Comparison of ENCODE assay signal across 36 cellular contexts in genomic region chr7:30733691-30734090, GRCh38. TPM values are rescaled to one million over a fixed set of nuclear protein-coding genes. Genes with fewer than 3 reads are reported as not detected.
"Had no signal": no experiment of that assay in that cellular context is flagged by ENCODE, and none has a peak within 500 bp of the region (broad histone marks: within the 10 kb centered on the region; RNA-seq: fewer than 3 reads in every experiment).

No MANE protein-coding gene starts in this region.

- H3K27ac ChIP-seq: brain microvascular endothelial cell, coronary artery, epithelial cell of prostate, esophagus squamous epithelium, gastroesophageal sphincter, WERI-Rb-1 had no signal

- H3K4me3 Mint-ChIP-seq: activated B cell treated with CpG ODN at 0.5 μM for 24 hours; activated CD8-positive, alpha-beta T cell treated with anti-CD3 and anti-CD28 coated beads for 36 hours; activated naive CD4-positive, alpha-beta T cell treated with anti-CD3 and anti-CD28 coated beads, Interleukin-2, amount 10 ng/mL, durations not matched to agents 7 days and 5 days; activated naive CD8-positive, alpha-beta T cell treated with anti-CD3 and anti-CD28 coated beads, Interleukin-2, amount 10 ng/mL, durations not matched to agents 7 days and 5 days; activated T-cell treated with anti-CD3 and anti-CD28 coated beads, Interleukin-2, amount 50 U/mL, for 72 hours; central memory CD8-positive, alpha-beta T cell; effector memory CD8-positive, alpha-beta T cell; T-cell; T-helper 1 cell treated with Interleukin-12 subunit alpha and Interleukin-12 subunit beta and Interleukin-4 antibody, amounts not matched to agents 30 μg/mL and 1 μg/mL, for 36 hours; T-helper 2 cell treated with Interferon-gamma antibody and Interleukin-4, amounts not matched to agents 5 μg/mL and 100 μg/mL, for 36 hours had no signal

- H3K27me3 Mint-ChIP-seq: activated CD8-positive, alpha-beta T cell treated with anti-CD3 and anti-CD28 coated beads for 36 hours; central memory CD8-positive, alpha-beta T cell; T-cell had no signal

- H3K9me3 ChIP-seq: esophagus squamous epithelium, gastroesophageal sphincter, SK-N-SH had no signal

- H3K4me3 ChIP-seq: coronary artery, esophagus squamous epithelium, gastroesophageal sphincter had no signal

- H3K4me2 ChIP-seq: SK-N-SH had no signal

- H3K4me1 ChIP-seq: esophagus squamous epithelium, gastroesophageal sphincter had no signal

- H3K9ac ChIP-seq: SK-N-SH had no signal

- H3K36me3 Mint-ChIP-seq: activated naive CD4-positive, alpha-beta T cell treated with anti-CD3 and anti-CD28 coated beads, Interleukin-2, amount 10 ng/mL, durations not matched to agents 7 days and 5 days; activated naive CD4-positive, alpha-beta T cell treated with anti-CD3 and anti-CD28 coated beads, Interleukin-2, amount 50 U/mL, for 72 hours; T-cell had no signal

- H3K36me3 ChIP-seq: brain microvascular endothelial cell, esophagus squamous epithelium, gastroesophageal sphincter, WERI-Rb-1 had no signal

- DNase-seq: activated B cell treated with CpG ODN at 0.5 μM for 24 hours; activated CD4-positive, alpha-beta T cell treated with anti-CD3 and anti-CD28 coated beads for 48 hours; activated CD8-positive, alpha-beta memory T cell treated with anti-CD3 and anti-CD28 coated beads for 24 hours; activated CD8-positive, alpha-beta memory T cell treated with anti-CD3 and anti-CD28 coated beads, Interleukin-2, amount 50 U/mL, for 4 hours; activated CD8-positive, alpha-beta T cell treated with anti-CD3 and anti-CD28 coated beads for 36 hours; activated gamma-delta T cell; activated naive CD4-positive, alpha-beta T cell; activated naive CD4-positive, alpha-beta T cell treated with anti-CD3 and anti-CD28 coated beads, Interleukin-2, amount 10 ng/mL, durations not matched to agents 7 days and 5 days; activated naive CD8-positive, alpha-beta T cell treated with anti-CD3 and anti-CD28 coated beads, Interleukin-2, amount 10 ng/mL, durations not matched to agents 7 days and 5 days; activated T-cell treated with anti-CD3 and anti-CD28 coated beads, Interleukin-2, amount 50 U/mL, for 1 hour; activated T-cell treated with anti-CD3 and anti-CD28 coated beads, Interleukin-2, amount 50 U/mL, for 72 hours; brain microvascular endothelial cell; dermis blood vessel endothelial cell; effector CD4-positive, alpha-beta T cell; effector memory CD8-positive, alpha-beta T cell; esophagus squamous epithelium; foreskin melanocyte; SK-N-SH; SW 1271; T-cell; T1000; WERI-Rb-1 had no signal

- H3K9me3 Mint-ChIP-seq: activated B cell treated with CpG ODN at 0.5 μM for 24 hours; activated CD8-positive, alpha-beta T cell treated with anti-CD3 and anti-CD28 coated beads for 36 hours; activated naive CD4-positive, alpha-beta T cell treated with anti-CD3 and anti-CD28 coated beads, Interleukin-2, amount 10 ng/mL, durations not matched to agents 7 days and 5 days; activated naive CD8-positive, alpha-beta T cell treated with anti-CD3 and anti-CD28 coated beads, Interleukin-2, amount 10 ng/mL, durations not matched to agents 7 days and 5 days; central memory CD8-positive, alpha-beta T cell; effector memory CD8-positive, alpha-beta T cell; T-cell; T-helper 1 cell treated with Interleukin-12 subunit alpha and Interleukin-12 subunit beta and Interleukin-4 antibody, amounts not matched to agents 30 μg/mL and 1 μg/mL, for 36 hours; T-helper 2 cell treated with Interferon-gamma antibody and Interleukin-4, amounts not matched to agents 5 μg/mL and 100 μg/mL, for 36 hours had no signal

- FAIRE-seq: astrocyte, bronchial epithelial cell, endothelial cell of umbilical vein had no signal

- H3K27ac Mint-ChIP-seq: activated B cell treated with CpG ODN at 0.5 μM for 24 hours; activated CD8-positive, alpha-beta T cell treated with anti-CD3 and anti-CD28 coated beads for 36 hours; activated T-cell treated with anti-CD3 and anti-CD28 coated beads, Interleukin-2, amount 50 U/mL, for 72 hours; effector memory CD8-positive, alpha-beta T cell; T-helper 1 cell treated with Interleukin-12 subunit alpha and Interleukin-12 subunit beta and Interleukin-4 antibody, amounts not matched to agents 30 μg/mL and 1 μg/mL, for 36 hours; T-helper 2 cell treated with Interferon-gamma antibody and Interleukin-4, amounts not matched to agents 5 μg/mL and 100 μg/mL, for 36 hours had no signal

- ATAC-seq: activated CD4-positive, CD25-positive, alpha-beta regulatory T cell treated with anti-CD3 and anti-CD28 coated beads, Interleukin-2, amount 50 U/mL, for 24 hours; activated CD8-positive, alpha-beta T cell treated with anti-CD3 and anti-CD28 coated beads for 36 hours; activated naive CD4-positive, alpha-beta T cell treated with anti-CD3 and anti-CD28 coated beads, Interleukin-2, amount 50 U/mL, for 72 hours; activated T-cell treated with anti-CD3 and anti-CD28 coated beads, Interleukin-2, amount 50 U/mL, for 72 hours; effector memory CD8-positive, alpha-beta T cell; gastroesophageal sphincter; T-cell had no signal

RNA-seq across cellular contexts. Expression of gene INMT, which starts 18.2 kb away (rescaled TPM):
- total RNA-seq: activated CD8-positive, alpha-beta T cell treated with anti-CD3 and anti-CD28 coated beads for 36 hours; dermis blood vessel endothelial cell; endothelial cell of umbilical vein had no signal
- polyA plus RNA-seq: endothelial cell of umbilical vein, SK-N-SH had no signal

RNA-seq across cellular contexts. Expression of gene CRHR2, which starts 51.4 kb away (rescaled TPM):
- total RNA-seq: activated B cell treated with CpG ODN at 0.5 μM for 24 hours; activated CD8-positive, alpha-beta T cell treated with anti-CD3 and anti-CD28 coated beads for 36 hours; activated naive CD4-positive, alpha-beta T cell treated with anti-CD3 and anti-CD28 coated beads, Interleukin-2, amount 50 U/mL, for 72 hours; activated naive CD8-positive, alpha-beta T cell treated with anti-CD3 and anti-CD28 coated beads, Interleukin-2, amount 10 ng/mL, durations not matched to agents 7 days and 5 days; activated T-cell treated with anti-CD3 and anti-CD28 coated beads, Interleukin-2, amount 50 U/mL, for 72 hours; astrocyte; bronchial epithelial cell; dermis blood vessel endothelial cell; endothelial cell of umbilical vein; fibroblast of lung; fibroblast of villous mesenchyme; glomerular endothelial cell had no signal
- polyA plus RNA-seq: endothelial cell of umbilical vein, fibroblast of lung, SK-N-SH had no signal
